In the genomic region with DNA sequence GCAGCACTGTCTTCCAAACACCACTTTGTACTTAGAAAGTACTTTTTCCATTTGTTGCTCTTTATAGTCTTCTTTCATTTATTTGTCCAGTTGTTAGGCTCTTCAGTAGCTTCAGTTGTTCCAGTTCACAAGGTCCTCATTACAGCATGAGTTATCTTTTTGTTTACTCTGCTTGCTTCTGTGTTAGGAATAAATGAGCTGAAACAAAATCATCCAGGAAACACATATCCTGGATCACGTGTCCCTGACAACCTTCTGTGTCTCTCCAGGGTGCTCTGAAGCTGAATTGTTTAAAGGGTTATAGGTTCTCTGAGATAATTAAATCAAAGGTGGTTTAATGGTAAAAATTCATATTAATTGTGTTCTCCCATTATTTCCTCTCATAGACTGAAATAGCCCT, we compare ENCODE assay signal across 13 cellular contexts. TPM values are rescaled to one million over a fixed set of nuclear protein-coding genes. Genes with fewer than 3 reads are reported as not detected.
DNase-seq lines count a peak whose midpoint lies in the region; ATAC-seq, FAIRE-seq and TF ChIP-seq lines count a peak whose summit lies in the region.
"Had no signal": no experiment of that assay in that cellular context is flagged by ENCODE, and none has a peak within 500 bp of the region (broad histone marks: within the 10 kb centered on the region; RNA-seq: fewer than 3 reads in every experiment).

No MANE protein-coding gene starts in this region.

- intact Hi-C loops in PC-9 (cut with micrococcal nuclease; ENCODE audit: unreplicated experiment): no loop called here

- peak; percentile 43 for DNase-seq in COR-L47 (lab: John Stamatoyannopoulos, UW)
- peak; percentile 27 for DNase-seq in LHCN-M2 (ENCODE audit: low read depth)
- peak in 1 of 2 experiments; percentile 35 for DNase-seq in PC-9
- DNase-seq in mesenchymal stem cell: peak; percentile 55
- DNase-seq in erythroblast (lab: John Stamatoyannopoulos, UW): no peak
- DNase-seq in OCI-M2 (lab: John Stamatoyannopoulos, UW; ENCODE audit: unreplicated experiment): no peak
- DNase-seq in H54 (ENCODE audit: insufficient read length, low spot score): no peak
- DNase-seq: activated naive CD8-positive, alpha-beta T cell treated with anti-CD3 and anti-CD28 coated beads, Interleukin-2, amount 50 U/mL, for 24 hours; CD4-positive, alpha-beta T cell; retina; SHP77 treated with DMSO at 0.1 percent for 48 hours; stimulated activated naive CD8-positive, alpha-beta T cell treated with anti-CD3 and anti-CD28 coated beads, Interleukin-15, amount 100 ng/mL, for 72 hours had no signal

- BruUV-seq in PC-9 (replicated peaks; lab: Mats Ljungman, UMichigan): no TSS peak

- H3K4ac ChIP-seq in mesenchymal stem cell (ENCODE audit: low read depth in 1 of 2, low read length in 2 of 2): no peak overlapping the region

- no peak for ATAC-seq in HG02885 (IDR thresholded peaks at IDR 0.05; ENCODE audit: poor library complexity, unreplicated experiment)
- ATAC-seq: activated naive CD8-positive, alpha-beta T cell treated with anti-CD3 and anti-CD28 coated beads, Interleukin-2, amount 50 U/mL, for 24 hours; stimulated activated naive CD8-positive, alpha-beta T cell treated with anti-CD3 and anti-CD28 coated beads, Interleukin-15, amount 100 ng/mL, for 72 hours had no signal

- FAIRE-seq in H54 (lab: Jason Lieb, UNC): no peak

- CTCF ChIA-PET in PC-9 (lab: Charles Lee): no interaction called here

- no peak for TF ChIP-seq CTCF in PC-9 (conservative IDR thresholded peaks at IDR 0.05)

- peaks cover 10% of the 10 kb centered on the region for H3K4me1 ChIP-seq in PC-9 (replicated peaks; ENCODE audit: insufficient read depth)
- no peaks in the 10 kb centered on the region for H3K4me1 ChIP-seq in mesenchymal stem cell (ENCODE audit: control insufficient read depth, insufficient read depth, low read depth, low read length)

- H3K4me2 ChIP-seq in PC-9: peak overlapping the region; percentile 36
- no peak overlapping the region for H3K4me2 ChIP-seq in mesenchymal stem cell (ENCODE audit: low read length, poor library complexity, severe bottlenecking)

- H3K9me2 ChIP-seq in PC-9 (ENCODE audit: insufficient read depth): no peaks in the 10 kb centered on the region

- TF ChIP-seq POLR2A in erythroblast (IDR thresholded peaks at IDR 0.05; ENCODE audit: low read length) (no peak), H54 (IDR thresholded peaks at IDR 0.05; ENCODE audit: low read depth, low read length) (no peak)

- H3K27ac ChIP-seq in PC-9 (no peak overlapping the region), mesenchymal stem cell (ENCODE audit: low read length, poor library complexity, severe bottlenecking) (peak overlapping the region; percentile 12)

- H3F3A ChIP-seq in PC-9 (ENCODE audit: insufficient read depth, low read depth): no peaks in the 10 kb centered on the region

- H3K9ac ChIP-seq in mesenchymal stem cell (ENCODE audit: low read length): no peak overlapping the region

- H2BK15ac ChIP-seq in mesenchymal stem cell (ENCODE audit: low read depth, poor library complexity, severe bottlenecking): no peak overlapping the region

- no peak overlapping the region for H3K4me3 ChIP-seq in PC-9
- H3K4me3 ChIP-seq in mesenchymal stem cell (ENCODE audit: insufficient read depth in 1 of 2, low read depth in 1 of 2, low read length in 2 of 2): no peak overlapping the region

- H4K8ac ChIP-seq in mesenchymal stem cell (ENCODE audit: low read length): no peak overlapping the region

- H3K79me2 ChIP-seq in PC-9 (ENCODE audit: low read depth): no peaks in the 10 kb centered on the region

- no peak overlapping the region for H2BK12ac ChIP-seq in mesenchymal stem cell (ENCODE audit: low read length in 2 of 2)

- H2AFZ ChIP-seq in PC-9 (no peak overlapping the region), mesenchymal stem cell (ENCODE audit: low read depth, low read length) (no peak overlapping the region)

- H2AK5ac ChIP-seq in mesenchymal stem cell (ENCODE audit: low read length, severe bottlenecking): no peak overlapping the region

- H3K23ac ChIP-seq in mesenchymal stem cell (ENCODE audit: low read length in 2 of 2): no peak overlapping the region

- H3K79me1 ChIP-seq in mesenchymal stem cell (replicated peaks; ENCODE audit: low read length, poor library complexity, severe bottlenecking): no peaks in the 10 kb centered on the region

- no peak overlapping the region for H3K18ac ChIP-seq in mesenchymal stem cell (ENCODE audit: low read depth in 1 of 2, low read length in 2 of 2)

- no peak overlapping the region for H2BK5ac ChIP-seq in mesenchymal stem cell (ENCODE audit: low read depth, low read length, poor library complexity, severe bottlenecking)

- POLR2A ChIA-PET in PC-9 (lab: Charles Lee; ENCODE audit: unreplicated experiment): interaction anchor here (0.5 kb wide), 1 partner anchor 53 kb away, joined by 8 read pairs; no protein-coding TSS in a partner anchor

- H2BK120ac ChIP-seq in mesenchymal stem cell (ENCODE audit: low read depth, low read length): no peak overlapping the region

- H3K14ac ChIP-seq in mesenchymal stem cell (ENCODE audit: low read length in 2 of 2): no peak overlapping the region

- H3K9me3 ChIP-seq in PC-9 (ENCODE audit: insufficient read depth, low read depth) (peaks cover 10% of the 10 kb centered on the region), mesenchymal stem cell (ENCODE audit: control insufficient read depth, low read length) (peaks cover 25% of the 10 kb centered on the region)

- no peak overlapping the region for H4K91ac ChIP-seq in mesenchymal stem cell (ENCODE audit: low read length)

- H4K20me1 ChIP-seq in PC-9 (ENCODE audit: insufficient read depth): no peaks in the 10 kb centered on the region

- H3K36me3 ChIP-seq in PC-9 (ENCODE audit: low read depth) (no peaks in the 10 kb centered on the region; the same call in 1 of the 2 replicates), mesenchymal stem cell (ENCODE audit: control insufficient read depth in 1 of 2, insufficient read depth in 2 of 2, low read depth in 1 of 2, low read length in 2 of 2) (no peaks in the 10 kb centered on the region)

- no CpG with 5 or more reads among the region's 1 CpG for WGBS in mesenchymal stem cell

- H3K27me3 ChIP-seq in PC-9 (ENCODE audit: insufficient read depth, low read depth) (no peaks in the 10 kb centered on the region), mesenchymal stem cell (ENCODE audit: control insufficient read depth in 1 of 2, insufficient read depth in 1 of 2, low read length in 2 of 2) (no peaks in the 10 kb centered on the region)

RNA-seq across cellular contexts. Expression of a gene that starts 19.9 kb away (rescaled TPM):
- total RNA-seq in LHCN-M2 (2014; rRNA removed) (6.7 and 7.5 TPM in 2 replicates), PC-9 (2021) (8.5 and 10.4 TPM in 2 replicates)
- 2.9 TPM for polyA plus RNA-seq in LHCN-M2 (2012)
- polyA plus RNA-seq in mesenchymal stem cell (2013, experiment 1 of 2): 5.6 TPM
- polyA plus RNA-seq in mesenchymal stem cell (2013, experiment 2 of 2): 5.5 TPM

Comparison
In these comparisons a context has a peak if more than half of its experiments do, and no peak if none do; other contexts are left out.
1. DNase-seq: peak in COR-L47 (single experiment), LHCN-M2 (single experiment) and mesenchymal stem cell (single experiment); none in erythroblast (0 of 2), OCI-M2 (single experiment) and H54 (single experiment).